In the genomic region with DNA sequence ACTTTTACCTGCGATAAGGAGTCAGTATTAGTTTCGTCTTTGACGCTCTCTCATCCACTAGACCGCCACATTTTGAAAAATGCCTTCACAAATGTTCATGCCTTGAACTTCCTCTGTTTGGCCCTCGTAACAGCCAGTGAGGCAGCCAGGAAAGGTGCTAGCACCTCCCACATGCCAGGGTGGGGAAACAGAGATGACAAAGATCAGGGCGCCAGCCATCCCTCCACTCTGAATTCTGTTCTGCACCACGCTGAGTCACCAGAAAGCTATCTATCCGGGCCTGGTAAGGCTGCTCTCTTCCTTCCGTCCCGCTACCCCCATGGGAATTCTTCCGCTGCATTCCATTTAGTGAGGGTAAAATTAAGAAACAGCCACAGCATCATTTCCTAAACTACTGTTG, we compare ENCODE assay signal across 14 cellular contexts. TPM values are rescaled to one million over a fixed set of nuclear protein-coding genes. Genes with fewer than 3 reads are reported as not detected.
DNase-seq lines count a peak whose midpoint lies in the region; ATAC-seq and TF ChIP-seq lines count a peak whose summit lies in the region.
"Had no signal": no experiment of that assay in that cellular context is flagged by ENCODE, and none has a peak within 500 bp of the region (broad histone marks: within the 10 kb centered on the region; RNA-seq: fewer than 3 reads in every experiment).

No MANE protein-coding gene starts in this region.

- no peak overlapping the region for H3K4me3 Mint-ChIP-seq in mesothelial cell of epicardium

- TF ChIP-seq CTCF in BJ (IDR thresholded peaks at IDR 0.05; ENCODE audit: insufficient read depth, low read depth, low read length) (no peak), mesothelial cell of epicardium (IDR thresholded peaks at IDR 0.05; ENCODE audit: unreplicated experiment) (no peak)

- no peak overlapping the region for H3K9ac ChIP-seq in neuronal stem cell (ENCODE audit: low read depth, low read length, poor library complexity)

- H2BK5ac ChIP-seq in neuronal stem cell (ENCODE audit: low read length), result no peak overlapping the region

- no peak overlapping the region for H2BK15ac ChIP-seq in neuronal stem cell (ENCODE audit: low read length)

- no peak overlapping the region for H3K4me2 ChIP-seq in neuronal stem cell (ENCODE audit: insufficient read depth, low read length, poor library complexity, severe bottlenecking)
- H3K4me2 ChIP-seq: PC-9 had no signal

- peaks cover 11% of the 10 kb centered on the region for H3K36me3 Mint-ChIP-seq in mesothelial cell of epicardium

- CTCF ChIA-PET in BJ (lab: Yijun Ruan, JAX), result interaction anchor here (1.2 to 2.3 kb wide), 3 partner anchors 18 to 163 kb away, joined by 3 to 6 read pairs (median 3); no protein-coding TSS in a partner anchor

- H3K4me3 ChIP-seq in BJ (ENCODE audit: low read depth, low read length) (no peak overlapping the region), MG63 (no peak overlapping the region), neuronal stem cell (ENCODE audit: low read length in 2 of 2) (no peak overlapping the region)
- H3K4me3 ChIP-seq: PC-9 had no signal

- peaks cover 8% of the 10 kb centered on the region for H3K4me1 Mint-ChIP-seq in mesothelial cell of epicardium

- H4K8ac ChIP-seq in neuronal stem cell (ENCODE audit: low read depth, low read length), result no peak overlapping the region

- ATAC-seq in HG03097 (IDR thresholded peaks at IDR 0.05; ENCODE audit: low FRiP score, unreplicated experiment), result no peak
- ATAC-seq: left ventricle myocardium superior had no signal

- H2AFZ ChIP-seq in neuronal stem cell (ENCODE audit: low read length), result no peak overlapping the region
- H2AFZ ChIP-seq: PC-9 had no signal

- peak overlapping the region; percentile 87 for H3K27ac Mint-ChIP-seq in mesothelial cell of epicardium

- H2BK12ac ChIP-seq in neuronal stem cell (ENCODE audit: low read length), result no peak overlapping the region

- no peak overlapping the region for H2BK120ac ChIP-seq in neuronal stem cell (ENCODE audit: low read depth, low read length)

- H2AK5ac ChIP-seq in neuronal stem cell (ENCODE audit: low read depth, low read length), result no peak overlapping the region

- peak; percentile 40 for DNase-seq in BJ (ENCODE audit: low read depth)
- DNase-seq in MG63, result peak; percentile 40
- DNase-seq in dermis microvascular lymphatic vessel endothelial cell (ENCODE audit: low read depth in 2 of 2), result peak; percentile 53 to 87
- DNase-seq in mesothelial cell of epicardium (ENCODE audit: low spot score in 2 of 2, unreplicated experiment in 2 of 2), result no peak
- no peak for DNase-seq in activated CD4-positive, alpha-beta T cell treated with anti-CD3 and anti-CD28 coated beads, Interleukin-2, amount 50 U/mL, for 4 hours
- no peak for DNase-seq in putamen (ENCODE audit: low spot score)
- no peak for DNase-seq in neuronal stem cell (ENCODE audit: low spot score)
- DNase-seq: effector memory CD4-positive, alpha-beta T cell; left ventricle myocardium superior; NCI-H1694 treated with DMSO at 0.1 percent for 48 hours; retina had no signal

- H3K27ac ChIP-seq in neuronal stem cell (replicated peaks; ENCODE audit: low read length), result no peak overlapping the region
- H3K27ac ChIP-seq: PC-9 had no signal

- no peaks in the 10 kb centered on the region for H3K79me1 ChIP-seq in neuronal stem cell (ENCODE audit: low read depth, low read length)

- POLR2A ChIA-PET in BJ (lab: Charles Lee), result no interaction called here

- peaks cover 3% of the 10 kb centered on the region in 2 donors for H3K4me1 ChIP-seq in neuronal stem cell (ENCODE audit: control insufficient read depth in 2 of 2, insufficient read depth in 1 of 2, low read depth in 1 of 2, low read length in 2 of 2)

- H3K36me3 ChIP-seq in BJ (ENCODE audit: control insufficient read depth, insufficient read depth, low read length), result 0 out of 2 replicates have a peak, but pooled peaks cover 1% of the 10 kb centered on the region
- H3K36me3 ChIP-seq in MG63, result no peaks in the 10 kb centered on the region
- peaks cover 11 to 20% of the 10 kb centered on the region in 2 donors for H3K36me3 ChIP-seq in neuronal stem cell (replicated peaks in 1 of 2; ENCODE audit: control insufficient read depth in 2 of 2, insufficient read depth in 2 of 2, low read length in 2 of 2)

- no peaks in the 10 kb centered on the region for H3K27me3 ChIP-seq in BJ (ENCODE audit: control insufficient read depth, insufficient read depth, low read length)
- no peaks in the 10 kb centered on the region for H3K27me3 ChIP-seq in MG63
- H3K27me3 ChIP-seq in neuronal stem cell (ENCODE audit: control insufficient read depth in 3 of 3, insufficient read depth in 3 of 3, low read depth in 1 of 3, low read length in 3 of 3), result no peaks in the 10 kb centered on the region

- no peaks in the 10 kb centered on the region for H3K9me3 Mint-ChIP-seq in mesothelial cell of epicardium

- no peak overlapping the region for H3K18ac ChIP-seq in neuronal stem cell (ENCODE audit: low read length)

- no peak overlapping the region for H3K14ac ChIP-seq in neuronal stem cell (ENCODE audit: low read length)

- WGBS in neuronal stem cell (ENCODE audit: extremely low coverage in 2 of 2, insufficient read length in 2 of 2, insufficient replicate concordance in 1 of 2), 2 donors, result no CpG with 5 or more reads among the region's 11 CpGs

- H3K4ac ChIP-seq in neuronal stem cell (ENCODE audit: low read length), result no peak overlapping the region

- H3K9me3 ChIP-seq in MG63 (0 out of 2 replicates have a peak, but pooled peaks cover 1% of the 10 kb centered on the region), neuronal stem cell (replicated peaks in 1 of 2; ENCODE audit: control insufficient read depth in 2 of 2, insufficient read depth in 1 of 2, low read depth in 1 of 2, low read length in 2 of 2) (peaks cover 0 to 5% of the 10 kb centered on the region in 2 donors)

- no peak overlapping the region for H4K91ac ChIP-seq in neuronal stem cell (ENCODE audit: low read depth, low read length, poor library complexity)

- H3K27me3 Mint-ChIP-seq in mesothelial cell of epicardium (ENCODE audit: low read depth), result no peaks in the 10 kb centered on the region

- no peak overlapping the region for H3K23ac ChIP-seq in neuronal stem cell (ENCODE audit: low read depth, low read length, poor library complexity)

RNA-seq across cellular contexts. Expression of a gene that starts 31.3 kb away (rescaled TPM):
- 0.16 and 0.18 TPM in 2 replicates for polyA plus RNA-seq in BJ (2011; rRNA removed)
- not detected in 2 replicates for polyA minus RNA-seq in BJ (2011; rRNA and poly(A)+ RNA removed)
- not detected in 2 replicates for total RNA-seq in MG63 (2014; rRNA removed; shearing (Covaris generic); ENCODE audit: low replicate concordance)
- total RNA-seq in dermis microvascular lymphatic vessel endothelial cell (0.51 and 2.4 TPM in 2 replicates), mesothelial cell of epicardium (0.36 TPM in 1 of 3 replicates, not detected in the others)
- polyA plus RNA-seq in neuronal stem cell (2013, experiment 1 of 2), result 0.06 TPM
- 0.07 TPM for polyA plus RNA-seq in neuronal stem cell (2013, experiment 2 of 2)
- total RNA-seq: H1, left ventricle myocardium superior had no signal

RNA-seq across cellular contexts. Expression of a gene that starts 47.3 kb away (rescaled TPM):
- 57.7 and 63.0 TPM in 2 replicates for polyA plus RNA-seq in BJ (2011; rRNA removed)
- polyA minus RNA-seq in BJ (2011; rRNA and poly(A)+ RNA removed), result 25.0 and 31.4 TPM in 2 replicates
- total RNA-seq in MG63 (2014; rRNA removed; shearing (Covaris generic); ENCODE audit: low replicate concordance), result 11.7 and 18.9 TPM in 2 replicates
- total RNA-seq in dermis microvascular lymphatic vessel endothelial cell (30.9 and 49.3 TPM in 2 replicates), mesothelial cell of epicardium (22.3 to 23.1 TPM (median 22.5 TPM) in 3 replicates)
- polyA plus RNA-seq in neuronal stem cell (2013, experiment 1 of 2), result 20.4 TPM
- 20.0 TPM for polyA plus RNA-seq in neuronal stem cell (2013, experiment 2 of 2)

Comparison
In these comparisons a context has a peak if more than half of its experiments do, and no peak if none do; other contexts are left out.
1. DNase-seq: peak in BJ (single experiment), MG63 (single experiment) and dermis microvascular lymphatic vessel endothelial cell (2 of 2); none in mesothelial cell of epicardium (0 of 2), activated CD4-positive, alpha-beta T cell treated with anti-CD3 and anti-CD28 coated beads, Interleukin-2, amount 50 U/mL, for 4 hours (0 of 2), putamen (single experiment) and neuronal stem cell (single experiment).